In the genomic region with DNA sequence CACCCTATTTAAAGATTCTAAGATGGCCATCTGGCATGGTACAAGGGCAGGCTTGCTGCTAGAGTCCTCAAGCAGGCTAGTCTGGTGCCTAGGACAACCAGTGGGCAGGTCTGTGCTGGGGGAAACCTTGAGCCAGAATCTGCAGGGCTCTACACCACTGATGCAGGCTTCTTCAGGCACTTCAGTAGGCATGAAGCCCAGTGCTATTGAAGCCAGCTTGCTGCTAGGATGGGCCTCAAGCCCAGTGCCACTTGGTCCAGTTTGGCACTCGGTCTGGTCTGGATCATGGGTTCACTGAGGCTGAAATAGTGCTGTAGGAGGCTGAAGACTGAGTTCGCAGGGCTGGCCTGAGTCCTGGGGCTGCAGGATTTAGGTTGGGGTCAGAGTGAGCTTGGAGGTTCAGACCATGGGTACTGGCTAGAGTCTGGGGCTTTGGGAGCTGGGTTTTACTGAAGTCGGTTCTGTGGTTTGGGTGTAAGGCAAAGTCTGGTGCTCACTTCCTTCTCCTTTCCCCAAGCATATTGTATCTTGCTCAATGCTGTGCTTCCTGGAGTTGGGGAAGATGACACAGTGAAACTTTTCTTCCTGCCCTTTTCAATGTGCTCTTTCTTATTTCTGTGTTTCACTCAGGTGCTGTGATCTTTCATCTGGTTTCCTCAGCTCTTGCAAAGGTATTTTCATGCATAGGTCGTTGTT, we compare ENCODE assay signal across 11 cellular contexts. TPM values are rescaled to one million over a fixed set of nuclear protein-coding genes. Genes with fewer than 3 reads are reported as not detected.
DNase-seq lines count a peak whose midpoint lies in the region; ATAC-seq, FAIRE-seq and TF ChIP-seq lines count a peak whose summit lies in the region.
"Had no signal": no experiment of that assay in that cellular context is flagged by ENCODE, and none has a peak within 500 bp of the region (broad histone marks: within the 10 kb centered on the region; RNA-seq: fewer than 3 reads in every experiment).

No MANE protein-coding gene starts in this region.

- peaks cover 22% of the 10 kb centered on the region for H3K9me3 Mint-ChIP-seq in stimulated activated memory B cell treated with anti-CD40 and anti-IgM and Interleukin-4, amounts not matched to agents 10 μg/mL and 1 μg/mL and 100 μg/mL, for 72 hours
- peaks cover 30% of the 10 kb centered on the region for H3K9me3 Mint-ChIP-seq in WTC11

- peak overlapping the region; percentile 47 for H2BK120ac ChIP-seq in H1 (replicated peaks; ENCODE audit: low read depth, low read length)

- peak overlapping the region; percentile 53; the same call in 1 of the 2 replicates for H4K8ac ChIP-seq in H1 (ENCODE audit: extremely low read depth, insufficient read depth, low read length)

- no peaks in the 10 kb centered on the region for H3K9me2 ChIP-seq in OCI-LY7 (ENCODE audit: insufficient read depth, low read length)

- H3K56ac ChIP-seq in H1 (replicated peaks; ENCODE audit: insufficient read length, low read depth, low read length): no peak overlapping the region

- H2BK20ac ChIP-seq in H1 (ENCODE audit: low read length): peak overlapping the region; percentile 92

- H3K36me3 ChIP-seq in OCI-LY7 (ENCODE audit: insufficient read depth, low read length) (peaks cover 77% of the 10 kb centered on the region), H1 (ENCODE audit: control insufficient read depth in 2 of 4, insufficient read depth in 4 of 4, low read length in 3 of 4) (no peaks in the 10 kb centered on the region)

- peak overlapping the region; percentile 25 for H4K91ac ChIP-seq in H1 (replicated peaks; ENCODE audit: insufficient read length, low read length)

- 71% methylated on average over 4 of the region's 4 CpGs; no CpG with 5 or more reads in 1 of the 2 experiments for WGBS in H1 (ENCODE audit: extremely low coverage in 1 of 2, insufficient coverage in 1 of 2, insufficient read length in 1 of 2, insufficient replicate concordance in 2 of 2, low coverage in 1 of 2, low lambda C conversion rate in 2 of 2, missing lambda C conversion rate in 1 of 2), 2 experiments

- TF ChIP-seq CTCF in HL-60 (IDR thresholded peaks at IDR 0.05; ENCODE audit: insufficient read depth, low read length) (no peak), OCI-LY7 (conservative IDR thresholded peaks at IDR 0.05; ENCODE audit: low read length) (no peak), H1 (IDR thresholded peaks at IDR 0.05; ENCODE audit: control extremely low read depth in 1 of 3, insufficient read depth in 1 of 3, low read depth in 1 of 3, low read length in 3 of 3) (no peak), WTC11 (IDR thresholded peaks at IDR 0.05) (no peak)

- H3K9me3 ChIP-seq in OCI-LY7 (ENCODE audit: low read length) (peaks cover 42% of the 10 kb centered on the region; the same call in 1 of the 2 replicates), H1 (ENCODE audit: insufficient read depth in 2 of 2, low read depth in 1 of 2, low read length in 1 of 2) (no peaks in the 10 kb centered on the region)

- H3K23me2 ChIP-seq in H1 (ENCODE audit: low read depth, low read length): no peaks in the 10 kb centered on the region

- no peaks in the 10 kb centered on the region for H4K20me1 ChIP-seq in OCI-LY7 (ENCODE audit: insufficient read depth, low read length)
- H4K20me1 ChIP-seq in H1 (replicated peaks in 1 of 2; ENCODE audit: control insufficient read depth in 1 of 2, insufficient read depth in 2 of 2, low read length in 2 of 2): no peaks in the 10 kb centered on the region

- H3K4me3 ChIP-seq in HL-60 (replicated peaks; ENCODE audit: insufficient read depth, low read length) (no peak overlapping the region), OCI-LY7 (ENCODE audit: low read depth, low read length, poor library complexity, severe bottlenecking) (no peak overlapping the region), H1 (ENCODE audit: extremely low read depth in 1 of 4, insufficient read depth in 2 of 4, low read depth in 3 of 4, low read length in 4 of 4) (peak overlapping the region in 1 of 4 experiments; percentile 12; a peak in 1 of 8 replicates)

- H3K4me1 ChIP-seq in OCI-LY7 (ENCODE audit: insufficient read depth, low read length, poor library complexity, severe bottlenecking) (peaks cover 9% of the 10 kb centered on the region), H1 (replicated peaks in 1 of 4; ENCODE audit: control insufficient read depth in 3 of 4, insufficient read depth in 4 of 4, low read length in 3 of 4) (peaks cover 4 to 14% (median 6%) of the 10 kb centered on the region in 4 experiments)

- no peak overlapping the region for H4K5ac ChIP-seq in H1 (ENCODE audit: insufficient read length, low read depth, low read length)

- H3K27me3 ChIP-seq in HL-60 (ENCODE audit: insufficient read depth, poor library complexity, severe bottlenecking): no peaks in the 10 kb centered on the region
- no peaks in the 10 kb centered on the region for H3K27me3 ChIP-seq in H1 (replicated peaks in 1 of 4; ENCODE audit: control insufficient read depth in 3 of 4, extremely low read depth in 1 of 4, insufficient read depth in 3 of 4, low read length in 3 of 4)

- H3K14ac ChIP-seq in H1 (ENCODE audit: insufficient read length): no peak overlapping the region

- POLR2A ChIA-PET in OCI-LY7 (lab: Charles Lee): interaction anchor here (0.5 to 1.2 kb wide), 3 partner anchors 39 to 131 kb away, joined by 3 to 4 read pairs (median 3); no protein-coding TSS in a partner anchor
- POLR2A ChIA-PET in H1 (lab: Charles Lee; ENCODE audit: partially characterized antibody): no interaction called here
- POLR2A ChIA-PET in WTC11 (lab: Charles Lee): no interaction called here

- DNase-seq in HL-60 (ENCODE audit: low read depth in 1 of 2, low spot score in 1 of 2) (peak; percentile 66 to 91), OCI-LY7 (ENCODE audit: low spot score) (peak; percentile 26), H1 (ENCODE audit: low read depth in 1 of 2, low spot score in 2 of 2) (no peak), WTC11 (ENCODE audit: low spot score) (no peak), T1000 (lab: John Stamatoyannopoulos, UW) (no peak)
- DNase-seq: activated CD4-positive, alpha-beta T cell treated with anti-CD3 and anti-CD28 coated beads, Interleukin-2, amount 50 U/mL, for 48 hours; foreskin fibroblast; Karpas-422 had no signal

- peaks cover 73% of the 10 kb centered on the region for H3K4me1 Mint-ChIP-seq in stimulated activated memory B cell treated with anti-CD40 and anti-IgM and Interleukin-4, amounts not matched to agents 10 μg/mL and 1 μg/mL and 100 μg/mL, for 72 hours
- H3K4me1 Mint-ChIP-seq in WTC11: peaks cover 25% of the 10 kb centered on the region
- H3K4me1 Mint-ChIP-seq: mesothelial cell of epicardium had no signal

- H2AFZ ChIP-seq in OCI-LY7 (ENCODE audit: low read length) (no peak overlapping the region), H1 (ENCODE audit: low read length) (peak overlapping the region; percentile 70; the same call in 1 of the 2 replicates)

- no peak overlapping the region for H3K23ac ChIP-seq in H1 (ENCODE audit: insufficient read length)

- TF ChIP-seq EP300 in H1 (IDR thresholded peaks at IDR 0.05; ENCODE audit: borderline replicate concordance in 1 of 2, low read depth in 2 of 2, low read length in 2 of 2): no peak

- FAIRE-seq in H1 (lab: Jason Lieb, UNC): no peak

- peak; percentile 89 for ATAC-seq in stimulated activated memory B cell treated with anti-CD40 and anti-IgM and Interleukin-4, amounts not matched to agents 10 μg/mL and 1 μg/mL and 100 μg/mL, for 72 hours
- ATAC-seq in GM21423 (IDR thresholded peaks at IDR 0.05; ENCODE audit: unreplicated experiment): no peak
- ATAC-seq in WTC11: no peak; the same call in 1 of the 2 replicates

- intact Hi-C loops in OCI-LY7 (cut with micrococcal nuclease; ENCODE audit: unreplicated experiment): no loop called here

- H3K79me1 ChIP-seq in H1 (ENCODE audit: low read depth, low read length): no peaks in the 10 kb centered on the region

- H3K27ac Mint-ChIP-seq in stimulated activated memory B cell treated with anti-CD40 and anti-IgM and Interleukin-4, amounts not matched to agents 10 μg/mL and 1 μg/mL and 100 μg/mL, for 72 hours: peak overlapping the region; percentile 86
- H3K27ac Mint-ChIP-seq in WTC11: no peak overlapping the region
- H3K27ac Mint-ChIP-seq: mesothelial cell of epicardium had no signal

- no peak for TF ChIP-seq RAD21 in H1 (IDR thresholded peaks at IDR 0.05 in 1 of 2, conservative IDR thresholded peaks at IDR 0.05 in 1 of 2; ENCODE audit: low read depth in 2 of 2, low read length in 2 of 2)

- CTCF ChIA-PET in OCI-LY7 (lab: Charles Lee; ENCODE audit: unreplicated experiment) (no interaction called here), H1 (lab: Charles Lee; ENCODE audit: partially characterized antibody) (no interaction called here), WTC11 (lab: Charles Lee) (no interaction called here)

- H2BK12ac ChIP-seq in H1 (ENCODE audit: low read depth, low read length): no peak overlapping the region; the same call in 1 of the 2 replicates

- peak overlapping the region; percentile 1; the same call in 1 of the 2 replicates for H2BK15ac ChIP-seq in H1 (ENCODE audit: low read length)

- no peak overlapping the region for H3K4me3 Mint-ChIP-seq in stimulated activated memory B cell treated with anti-CD40 and anti-IgM and Interleukin-4, amounts not matched to agents 10 μg/mL and 1 μg/mL and 100 μg/mL, for 72 hours
- H3K4me3 Mint-ChIP-seq in WTC11: no peak overlapping the region
- H3K4me3 Mint-ChIP-seq: mesothelial cell of epicardium had no signal

- peak overlapping the region; percentile 80 for H3K27ac ChIP-seq in HL-60 (replicated peaks)
- H3K27ac ChIP-seq in OCI-LY7 (ENCODE audit: low read depth, low read length, poor library complexity, severe bottlenecking): no peak overlapping the region
- H3K27ac ChIP-seq in H1 (ENCODE audit: low read depth, low read length): peak overlapping the region; percentile 23

- no peaks in the 10 kb centered on the region for H3K79me2 ChIP-seq in OCI-LY7 (ENCODE audit: insufficient read depth, low read depth, low read length)
- no peaks in the 10 kb centered on the region for H3K79me2 ChIP-seq in H1 (ENCODE audit: control insufficient read depth in 1 of 2, insufficient read depth in 2 of 2, low read length in 2 of 2)

- H3K27me3 Mint-ChIP-seq in stimulated activated memory B cell treated with anti-CD40 and anti-IgM and Interleukin-4, amounts not matched to agents 10 μg/mL and 1 μg/mL and 100 μg/mL, for 72 hours: no peaks in the 10 kb centered on the region
- H3K27me3 Mint-ChIP-seq in WTC11 (ENCODE audit: low read depth): no peaks in the 10 kb centered on the region

- H3K4me2 ChIP-seq in OCI-LY7 (ENCODE audit: low read length) (no peak overlapping the region), H1 (ENCODE audit: insufficient read depth in 1 of 2, low read depth in 2 of 2, low read length in 2 of 2) (peak overlapping the region; percentile 16 to 60)

- peaks cover 98% of the 10 kb centered on the region for H3K36me3 Mint-ChIP-seq in stimulated activated memory B cell treated with anti-CD40 and anti-IgM and Interleukin-4, amounts not matched to agents 10 μg/mL and 1 μg/mL and 100 μg/mL, for 72 hours
- peaks cover 3% of the 10 kb centered on the region; the same call in 1 of the 2 replicates for H3K36me3 Mint-ChIP-seq in WTC11

- no peak overlapping the region for H2AK5ac ChIP-seq in H1 (ENCODE audit: low read depth, low read length)

- TF ChIP-seq POLR2A in H1 (IDR thresholded peaks at IDR 0.05; ENCODE audit: control extremely low read depth in 1 of 2, low read depth in 2 of 2, low read length in 2 of 2): no peak

- H2BK5ac ChIP-seq in H1 (ENCODE audit: low read depth, low read length): peak overlapping the region; percentile 35; the same call in 1 of the 2 replicates

- no peak overlapping the region for H3K4ac ChIP-seq in H1 (replicated peaks; ENCODE audit: insufficient read length, low read depth, low read length)

- H3K9ac ChIP-seq in H1 (replicated peaks in 1 of 4; ENCODE audit: extremely low read depth in 1 of 4, low read depth in 3 of 4, low read length in 3 of 4): peak overlapping the region in 1 of 4 experiments; percentile 10; a peak in 2 of 7 replicates

- BruUV-seq in OCI-LY7 (replicated peaks; lab: Mats Ljungman, UMichigan): no TSS peak

- H3K18ac ChIP-seq in H1 (ENCODE audit: extremely low read depth, low read length): peak overlapping the region; percentile 49; the same call in 1 of the 2 replicates

RNA-seq across cellular contexts. Expression of a gene that starts 41.2 kb away (rescaled TPM):
- 44.6 and 60.5 TPM in 2 replicates for total RNA-seq in OCI-LY7 (2014; rRNA removed; shearing (Covaris generic))
- total RNA-seq in OCI-LY7 (2022) (54.5 and 63.3 TPM in 2 replicates), WTC11 (2021) (0.62 to 1.3 TPM (median 1.2 TPM) in 3 replicates)
- total RNA-seq in H1 (2021; fragmentation: NEBNext Ultra II Directional; extraction: Animal tissue kit (Norgen Biotek cat#: 25700)): 0.33 and 1.1 TPM in 2 replicates
- polyA plus RNA-seq in H1 (2011; rRNA removed): 0.06 and 0.16 TPM in 2 replicates
- polyA plus RNA-seq in H1 (2011; cell fraction: cytosol; rRNA removed): 0.45 TPM
- 0.31 TPM for polyA plus RNA-seq in H1 (2011; cell fraction: nucleus; rRNA removed)
- polyA plus RNA-seq in H1 (2012, experiment 1 of 2): 0.47 to 0.77 TPM (median 0.61 TPM) in 4 replicates
- not detected for polyA plus RNA-seq in H1 (2012, experiment 2 of 2)
- polyA plus RNA-seq in H1 (2013, experiment 1 of 2): 0.65 TPM
- polyA plus RNA-seq in H1 (2013, experiment 2 of 2): 0.42 TPM
- polyA minus RNA-seq in H1 (2011; rRNA and poly(A)+ RNA removed): 0.38 TPM in 1 of 2 replicates, not detected in the other
- polyA minus RNA-seq in H1 (2011; cell fraction: cytosol; rRNA and poly(A)+ RNA removed): not detected
- polyA minus RNA-seq in H1 (2011; cell fraction: nucleus; rRNA and poly(A)+ RNA removed): 2.4 TPM

Comparison
In these comparisons a context has a peak if more than half of its experiments do, and no peak if none do; other contexts are left out.
1. DNase-seq: peak in HL-60 (2 of 2) and OCI-LY7 (single experiment); none in H1 (0 of 2), WTC11 (single experiment) and T1000 (single experiment).
2. RNA of a gene that starts 41.2 kb away (total RNA-seq): 44.6 to 63.3 TPM in OCI-LY7; 0.62 to 1.3 TPM in WTC11 and 0.33 to 1.1 TPM in H1; every median in the first group is over 10 times any median in the second.